Comparison of ENCODE assay signal across 8 cellular contexts in the genomic region with DNA sequence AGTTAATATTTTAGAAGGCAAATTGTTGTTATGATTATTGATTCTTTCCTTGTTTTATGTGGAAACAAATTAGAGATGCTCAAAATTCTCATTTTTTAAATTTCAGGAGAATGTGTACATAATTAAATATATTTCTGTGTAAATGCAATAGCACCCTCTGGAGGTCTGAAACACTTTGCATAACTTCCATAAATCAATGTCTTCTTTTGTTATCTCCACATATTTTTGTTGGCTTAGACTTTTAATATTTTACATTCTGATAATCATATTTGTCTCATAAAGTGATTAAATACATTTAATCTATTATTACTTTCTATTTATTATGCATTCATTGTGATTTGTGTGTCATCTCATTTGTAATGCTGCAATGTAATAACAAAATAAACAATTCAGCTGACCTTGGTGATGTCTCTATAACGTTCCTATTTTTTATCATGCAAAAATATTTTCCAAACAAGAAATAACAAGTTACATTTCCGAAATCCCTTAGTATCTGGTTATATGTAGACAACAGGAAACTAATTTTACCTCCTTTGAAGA.
DNase-seq lines count a peak whose midpoint lies in the region; ATAC-seq, FAIRE-seq and TF ChIP-seq lines count a peak whose summit lies in the region.

No MANE protein-coding gene starts in this region.

- H3K9me3 Mint-ChIP-seq in endothelial cell (ENCODE audit: unreplicated experiment), result no peaks in the 10 kb centered on the region

- ATAC-seq in HG03342 (IDR thresholded peaks at IDR 0.05; ENCODE audit: unreplicated experiment), result no peak

- H3K36me3 Mint-ChIP-seq in endothelial cell (ENCODE audit: low read depth, unreplicated experiment), result no peaks in the 10 kb centered on the region

- H3K4me3 Mint-ChIP-seq in endothelial cell (ENCODE audit: unreplicated experiment), result no peak overlapping the region

- H3K9me3 ChIP-seq in small intestine (ENCODE audit: control insufficient read depth, low read depth), result no peaks in the 10 kb centered on the region

- no peak overlapping the region for H3K4me3 ChIP-seq in small intestine (ENCODE audit: low read depth in 1 of 2, low read length in 2 of 2)

- H3K27ac ChIP-seq in small intestine (ENCODE audit: low read depth in 1 of 2, low read length in 1 of 2), result no peak overlapping the region

- peak; percentile 9 for DNase-seq in NCI-H1092 treated with DMSO at 0.1 percent for 48 hours (lab: John Stamatoyannopoulos, UW)
- no peak for DNase-seq in NCI-H1092 (lab: John Stamatoyannopoulos, UW)
- peak; percentile 17 for DNase-seq in NCI-H526 treated with DMSO at 0.1 percent for 48 hours (lab: John Stamatoyannopoulos, UW)
- no peak for DNase-seq in endothelial cell (ENCODE audit: low spot score)
- DNase-seq in small intestine, result peak; percentile 19
- no peak for DNase-seq in SK-N-DZ (ENCODE audit: low spot score)
- no peak for DNase-seq in NCI-H187 (lab: John Stamatoyannopoulos, UW)

- WGBS in small intestine, 3 donors, result 2 to 19% (median 11%) methylated on average over 2 of the region's 2 CpGs

- H3K27me3 ChIP-seq in small intestine (ENCODE audit: control insufficient read depth in 2 of 2, insufficient read depth in 2 of 2, low read length in 2 of 2), result no peaks in the 10 kb centered on the region

- no peaks in the 10 kb centered on the region for H3K4me1 ChIP-seq in small intestine (ENCODE audit: control insufficient read depth in 2 of 2, insufficient read depth in 1 of 2, low read depth in 1 of 2, low read length in 1 of 2)

- H3K27me3 Mint-ChIP-seq in endothelial cell (ENCODE audit: unreplicated experiment), result no peaks in the 10 kb centered on the region

- H3K27ac Mint-ChIP-seq in endothelial cell (ENCODE audit: unreplicated experiment), result no peak overlapping the region

- peak; percentile 42 for TF ChIP-seq CTCF in endothelial cell (IDR thresholded peaks at IDR 0.05; ENCODE audit: unreplicated experiment)

- no peaks in the 10 kb centered on the region for H3K4me1 Mint-ChIP-seq in endothelial cell (ENCODE audit: unreplicated experiment)

- no peaks in the 10 kb centered on the region for H3K36me3 ChIP-seq in small intestine (ENCODE audit: control insufficient read depth in 2 of 2, insufficient read depth in 2 of 2, low read length in 2 of 2)

- FAIRE-seq in small intestine (lab: Jason Lieb, UNC), result peak; percentile 47

Comparison
In these comparisons a context has a peak if more than half of its experiments do, and no peak if none do; other contexts are left out.
1. DNase-seq: peak in NCI-H1092 treated with DMSO at 0.1 percent for 48 hours (single experiment), NCI-H526 treated with DMSO at 0.1 percent for 48 hours (single experiment) and small intestine (single experiment); none in NCI-H1092 (single experiment), endothelial cell (single experiment), SK-N-DZ (single experiment) and NCI-H187 (0 of 2).